9 cellular contexts compared by ENCODE assay signal in genomic region chr1:183180634-183181056, GRCh38. TPM values are rescaled to one million over a fixed set of nuclear protein-coding genes. Genes with fewer than 3 reads are reported as not detected.
DNase-seq lines count a peak whose midpoint lies in the region; ATAC-seq, FAIRE-seq and TF ChIP-seq lines count a peak whose summit lies in the region.
"Had no signal": no experiment of that assay in that cellular context is flagged by ENCODE, and none has a peak within 500 bp of the region (broad histone marks: within the 10 kb centered on the region; RNA-seq: fewer than 3 reads in every experiment).

No MANE protein-coding gene starts in this region.

- H3K4me1 ChIP-seq in kidney (ENCODE audit: control insufficient read depth in 1 of 2, insufficient read depth in 1 of 2, low read depth in 1 of 2, low read length in 2 of 2) (peaks cover 0 to 2% of the 10 kb centered on the region in 2 donors), upper lobe of right lung (peaks cover 11% of the 10 kb centered on the region)
- H3K4me1 ChIP-seq: parathyroid adenoma had no signal

- TF ChIP-seq CTCF in kidney (IDR thresholded peaks at IDR 0.05; ENCODE audit: borderline replicate concordance, extremely low read depth, insufficient read depth) (no peak), upper lobe of right lung (IDR thresholded peaks at IDR 0.05) (no peak), WERI-Rb-1 (IDR thresholded peaks at IDR 0.05; ENCODE audit: low read depth, low read length) (no peak)

- FAIRE-seq in kidney (lab: Jason Lieb, UNC) = no peak

- H3K27ac Mint-ChIP-seq in activated naive CD8-positive, alpha-beta T cell treated with anti-CD3 and anti-CD28 coated beads, Interleukin-2, amount 50 U/mL, for 24 hours = peak overlapping the region; percentile 11

- H3K4me1 Mint-ChIP-seq in activated naive CD8-positive, alpha-beta T cell treated with anti-CD3 and anti-CD28 coated beads, Interleukin-2, amount 50 U/mL, for 24 hours = peaks cover 11% of the 10 kb centered on the region

- H3K9me3 Mint-ChIP-seq in activated naive CD8-positive, alpha-beta T cell treated with anti-CD3 and anti-CD28 coated beads, Interleukin-2, amount 50 U/mL, for 24 hours = no peaks in the 10 kb centered on the region

- H3K27me3 ChIP-seq in upper lobe of right lung = no peaks in the 10 kb centered on the region
- H3K27me3 ChIP-seq in WERI-Rb-1 (ENCODE audit: insufficient read depth, low read depth, severe bottlenecking) = no peaks in the 10 kb centered on the region

- H3K27me3 Mint-ChIP-seq in activated naive CD8-positive, alpha-beta T cell treated with anti-CD3 and anti-CD28 coated beads, Interleukin-2, amount 50 U/mL, for 24 hours = peaks cover 3% of the 10 kb centered on the region

- H3K9me3 ChIP-seq in kidney (ENCODE audit: control insufficient read depth in 1 of 2, low read length in 2 of 2) (no peaks in the 10 kb centered on the region), upper lobe of right lung (no peaks in the 10 kb centered on the region), WERI-Rb-1 (ENCODE audit: severe bottlenecking) (no peaks in the 10 kb centered on the region)

- H3K4me3 Mint-ChIP-seq in activated naive CD8-positive, alpha-beta T cell treated with anti-CD3 and anti-CD28 coated beads, Interleukin-2, amount 50 U/mL, for 24 hours = no peak overlapping the region

- intact Hi-C loops in kidney (cut with DNase I) = no loop called here
- intact Hi-C loops in upper lobe of right lung (cut with DNase I) = no loop called here

- H3K4me3 ChIP-seq in kidney (ENCODE audit: low read length in 2 of 2) (no peak overlapping the region), upper lobe of right lung (no peak overlapping the region), WERI-Rb-1 (ENCODE audit: low read depth, low read length) (no peak overlapping the region)

- no peak overlapping the region for H3K9ac ChIP-seq in kidney (ENCODE audit: low read length in 2 of 2)
- H3K9ac ChIP-seq: parathyroid adenoma had no signal

- H3K36me3 ChIP-seq in kidney (ENCODE audit: control insufficient read depth in 1 of 2, insufficient read depth in 2 of 2, low read length in 2 of 2) (no peaks in the 10 kb centered on the region), upper lobe of right lung (no peaks in the 10 kb centered on the region), WERI-Rb-1 (no peaks in the 10 kb centered on the region)

- ATAC-seq in GM18858 (IDR thresholded peaks at IDR 0.05; ENCODE audit: unreplicated experiment) = peak; percentile 58
- ATAC-seq in HG02938 (IDR thresholded peaks at IDR 0.05; ENCODE audit: unreplicated experiment) = peak; percentile 68
- ATAC-seq in activated naive CD8-positive, alpha-beta T cell treated with anti-CD3 and anti-CD28 coated beads, Interleukin-2, amount 50 U/mL, for 24 hours = peak; percentile 57
- peak; percentile 83 for ATAC-seq in upper lobe of right lung

- H3K27ac ChIP-seq in kidney (ENCODE audit: low read depth in 2 of 2, low read length in 2 of 2) = peak overlapping the region in 1 of 2 donors; percentile 84
- peak overlapping the region; percentile 40 for H3K27ac ChIP-seq in upper lobe of right lung
- H3K27ac ChIP-seq in WERI-Rb-1 = no peak overlapping the region
- H3K27ac ChIP-seq: parathyroid adenoma had no signal

- H3K36me3 Mint-ChIP-seq in activated naive CD8-positive, alpha-beta T cell treated with anti-CD3 and anti-CD28 coated beads, Interleukin-2, amount 50 U/mL, for 24 hours (ENCODE audit: low read depth) = no peaks in the 10 kb centered on the region

- peak; percentile 18 for DNase-seq in activated naive CD8-positive, alpha-beta T cell treated with anti-CD3 and anti-CD28 coated beads, Interleukin-2, amount 50 U/mL, for 24 hours
- DNase-seq in kidney = peak; percentile 76
- no peak for DNase-seq in upper lobe of right lung
- DNase-seq in WERI-Rb-1 = no peak
- DNase-seq in stimulated activated CD8-positive, alpha-beta memory T cell treated with anti-CD3 and anti-CD28 coated beads, Interleukin-4, amount 100 ng/mL, for 48 hours = no peak
- DNase-seq in ecto neural progenitor cell (ENCODE audit: low spot score) = no peak

RNA-seq across cellular contexts. Expression of gene LAMC2, which starts 5.4 kb away (rescaled TPM):
- total RNA-seq in kidney (89.0 TPM), upper lobe of right lung (42.2 TPM)
- 4.0 TPM for polyA plus RNA-seq in kidney (ENCODE audit: insufficient read depth, low read depth, low replicate concordance)

Comparison
In these comparisons a context has a peak if more than half of its experiments do, and no peak if none do; other contexts are left out.
1. DNase-seq: peak in activated naive CD8-positive, alpha-beta T cell treated with anti-CD3 and anti-CD28 coated beads, Interleukin-2, amount 50 U/mL, for 24 hours (single experiment) and kidney (single experiment); none in upper lobe of right lung (single experiment), WERI-Rb-1 (single experiment), stimulated activated CD8-positive, alpha-beta memory T cell treated with anti-CD3 and anti-CD28 coated beads, Interleukin-4, amount 100 ng/mL, for 48 hours (single experiment) and ecto neural progenitor cell (single experiment).
2. Peak in every context shown above with its lines, with median percentiles within 50 percentile points of each other: ATAC-seq.